In genomic region chr2:96470636-96471035, GRCh38 we compare ENCODE assay signal across 8 cellular contexts. TPM values are rescaled to one million over a fixed set of nuclear protein-coding genes. Genes with fewer than 3 reads are reported as not detected.
DNase-seq lines count a peak whose midpoint lies in the region; ATAC-seq, FAIRE-seq and TF ChIP-seq lines count a peak whose summit lies in the region.

No MANE protein-coding gene starts in this region.

- TF ChIP-seq POLR2A in GM12891 (IDR thresholded peaks at IDR 0.05; ENCODE audit: low read depth, low read length), result no peak

- H3K14ac ChIP-seq in mesenchymal stem cell (ENCODE audit: low read length in 2 of 2), result no peak overlapping the region

- H4K91ac ChIP-seq in mesenchymal stem cell (ENCODE audit: low read length), result no peak overlapping the region

- H3K9ac ChIP-seq in mesenchymal stem cell (ENCODE audit: low read length), result no peak overlapping the region

- H3K4me1 ChIP-seq in mesenchymal stem cell (ENCODE audit: control insufficient read depth, insufficient read depth, low read depth, low read length), result peaks cover 5% of the 10 kb centered on the region

- H3K27me3 ChIP-seq in dorsolateral prefrontal cortex (no peaks in the 10 kb centered on the region), mesenchymal stem cell (ENCODE audit: control insufficient read depth in 1 of 2, insufficient read depth in 1 of 2, low read length in 2 of 2) (peaks cover 13 to 47% of the 10 kb centered on the region in 2 experiments)

- H3K36me3 ChIP-seq in mesenchymal stem cell (ENCODE audit: control insufficient read depth in 1 of 2, insufficient read depth in 2 of 2, low read depth in 1 of 2, low read length in 2 of 2), result no peaks in the 10 kb centered on the region

- no peaks in the 10 kb centered on the region for H3K79me1 ChIP-seq in mesenchymal stem cell (replicated peaks; ENCODE audit: low read length, poor library complexity, severe bottlenecking)

- H3K4me2 ChIP-seq in mesenchymal stem cell (ENCODE audit: low read length, poor library complexity, severe bottlenecking), result peak overlapping the region; percentile 67

- no peak overlapping the region for H2BK15ac ChIP-seq in mesenchymal stem cell (ENCODE audit: low read depth, poor library complexity, severe bottlenecking)

- DNase-seq in GM12891 (ENCODE audit: insufficient read length, low spot score) (peak; percentile 64), dorsolateral prefrontal cortex (peak in 5 of 10 donors; percentile 10 to 66 (median 40)), mesenchymal stem cell (peak; percentile 7), HCEC 1CT (no peak), NCI-H1694 treated with DMSO at 0.1 percent for 48 hours (lab: John Stamatoyannopoulos, UW) (no peak)
- peak; percentile 71 for DNase-seq in activated CD4-positive, alpha-beta T cell treated with anti-CD3 and anti-CD28 coated beads for 48 hours
- DNase-seq in stimulated activated CD8-positive, alpha-beta memory T cell treated with anti-CD3 and anti-CD28 coated beads, Interleukin-15, amount 100 ng/mL, for 24 hours (ENCODE audit: low read depth), result peak; percentile 38

- ATAC-seq in HG03432 (IDR thresholded peaks at IDR 0.05; ENCODE audit: unreplicated experiment), result no peak

- no peak overlapping the region for H2BK5ac ChIP-seq in mesenchymal stem cell (ENCODE audit: low read depth, low read length, poor library complexity, severe bottlenecking)

- no peak overlapping the region for H2AK5ac ChIP-seq in mesenchymal stem cell (ENCODE audit: low read length, severe bottlenecking)

- no peak overlapping the region for H3K18ac ChIP-seq in mesenchymal stem cell (ENCODE audit: low read depth in 1 of 2, low read length in 2 of 2)

- H3K23ac ChIP-seq in mesenchymal stem cell (ENCODE audit: low read length in 2 of 2), result no peak overlapping the region

- peak in 55 of 56 donors; percentile 32 to 77 (median 61) for TF ChIP-seq CTCF in dorsolateral prefrontal cortex (IDR thresholded peaks at IDR 0.05 in 54 of 56, conservative IDR thresholded peaks at IDR 0.05 in 2 of 56; ENCODE audit: low read depth in 1 of 56, partially characterized antibody in 56 of 56)

- no peak overlapping the region for H2AFZ ChIP-seq in mesenchymal stem cell (ENCODE audit: low read depth, low read length)

- H2BK12ac ChIP-seq in mesenchymal stem cell (ENCODE audit: low read length in 2 of 2), result no peak overlapping the region

- no peak overlapping the region for H2BK120ac ChIP-seq in mesenchymal stem cell (ENCODE audit: low read depth, low read length)

- no peak for FAIRE-seq in GM12891 (lab: Jason Lieb, UNC)

- intact Hi-C loops in dorsolateral prefrontal cortex (cut with DNase I), result loop anchor here in 1 of 2 donors (5.0 kb wide), 1 partner anchor 63 kb away; no protein-coding TSS in a partner anchor

- peak overlapping the region in 45 of 59 donors; percentile 12 to 57 (median 36) for H3K4me3 ChIP-seq in dorsolateral prefrontal cortex
- H3K4me3 ChIP-seq in mesenchymal stem cell (ENCODE audit: insufficient read depth in 1 of 2, low read depth in 1 of 2, low read length in 2 of 2), result peak overlapping the region; percentile 33 to 44

- H3K27ac ChIP-seq in dorsolateral prefrontal cortex (peak overlapping the region in 53 of 59 donors; percentile 14 to 93 (median 71)), mesenchymal stem cell (ENCODE audit: low read length, poor library complexity, severe bottlenecking) (no peak overlapping the region)

- H3K4ac ChIP-seq in mesenchymal stem cell (ENCODE audit: low read depth in 1 of 2, low read length in 2 of 2), result no peak overlapping the region

- no peak overlapping the region for H4K8ac ChIP-seq in mesenchymal stem cell (ENCODE audit: low read length)

- H3K9me3 ChIP-seq in mesenchymal stem cell (ENCODE audit: control insufficient read depth, low read length), result no peaks in the 10 kb centered on the region

- 23% methylated on average over 25 of the region's 25 CpGs for WGBS in mesenchymal stem cell

TF ChIP-seq in GM12891, 5 proteins besides CTCF, POLR2A, EP300 and RAD21:
- TF ChIP-seq POLR2AphosphoS5 (IDR thresholded peaks at IDR 0.05; ENCODE audit: low read depth, low read length) (no peak), TAF1 (IDR thresholded peaks at IDR 0.05; ENCODE audit: low read depth, low read length) (no peak), POU2F2 (IDR thresholded peaks at IDR 0.05; ENCODE audit: low read depth, low read length) (no peak), SPI1 (IDR thresholded peaks at IDR 0.05; ENCODE audit: low read depth, low read length) (no peak), PAX5 (IDR thresholded peaks at IDR 0.05; ENCODE audit: insufficient read depth, low read length, severe bottlenecking) (no peak)

RNA-seq across cellular contexts. Expression of gene NEURL3, which starts 34.5 kb away (rescaled TPM):
- polyA plus RNA-seq in GM12891 (2012; ENCODE audit: low read depth, missing spikeins), result 0.60 TPM
- total RNA-seq in dorsolateral prefrontal cortex, result 1 to 10 TPM in 43 of 120 experiments, under 1 TPM in 72, not detected in 5; 0.26 to 2.6 (median 0.84) TPM
- polyA plus RNA-seq in mesenchymal stem cell (2013, experiment 1 of 2), result not detected
- polyA plus RNA-seq in mesenchymal stem cell (2013, experiment 2 of 2), result not detected

Comparison
In these comparisons a context has a peak if more than half of its experiments do, and no peak if none do; other contexts are left out.
1. DNase-seq: peak in GM12891 (single experiment), activated CD4-positive, alpha-beta T cell treated with anti-CD3 and anti-CD28 coated beads for 48 hours (single experiment), mesenchymal stem cell (single experiment) and stimulated activated CD8-positive, alpha-beta memory T cell treated with anti-CD3 and anti-CD28 coated beads, Interleukin-15, amount 100 ng/mL, for 24 hours (single experiment); none in HCEC 1CT (single experiment) and NCI-H1694 treated with DMSO at 0.1 percent for 48 hours (single experiment).